Comparison of ENCODE assay signal across 1 cellular context in the genomic region with DNA sequence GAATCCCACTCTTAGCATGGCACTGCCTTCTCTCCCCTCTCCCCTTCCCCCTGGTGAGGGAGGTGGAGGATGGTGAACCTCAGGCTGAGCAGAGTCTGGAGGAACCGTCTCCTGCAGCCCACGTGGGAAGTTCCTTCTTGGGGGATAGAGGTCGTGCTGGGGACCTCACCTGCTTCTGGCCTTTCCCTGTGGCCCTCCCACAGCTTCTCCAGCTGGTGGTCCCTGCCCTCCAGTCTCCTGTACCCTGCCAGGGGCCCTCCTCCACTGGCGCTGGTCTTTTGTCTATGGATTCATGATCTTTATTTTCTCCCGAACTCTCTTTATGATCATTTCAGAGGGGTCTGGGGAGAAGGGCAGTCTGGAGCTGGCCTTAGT.
A peak's percentile ranks its signal among the peaks of the same experiment; 100 is the strongest.
TF ChIP-seq lines count a peak whose summit lies in the region.

No MANE protein-coding gene starts in this region.

TF ChIP-seq in H1, 55 proteins besides CTCF, POLR2A, EP300 and RAD21:
- TF ChIP-seq POLR2AphosphoS5 (IDR thresholded peaks at IDR 0.05; ENCODE audit: low read depth, low read length) (no peak), BRCA1 (IDR thresholded peaks at IDR 0.05; ENCODE audit: low read depth, low read length) (no peak), GTF2F1 (IDR thresholded peaks at IDR 0.05; ENCODE audit: borderline replicate concordance, low read depth, low read length) (no peak), EZH2 (IDR thresholded peaks at IDR 0.05; ENCODE audit: low read depth, low read length, severe bottlenecking) (peak; percentile 10), SUZ12 (IDR thresholded peaks at IDR 0.05; ENCODE audit: low read length) (0 out of 2 replicates have a peak, but pooled peaks have one; percentile 18)
